ENCODE assay signal across 28 cellular contexts in genomic region chr19:8915997-8916396, GRCh38.
"Had no signal": no experiment of that assay in that cellular context is flagged by ENCODE, and none has a peak within 500 bp of the region (broad histone marks: within the 10 kb centered on the region; RNA-seq: fewer than 3 reads in every experiment).

No MANE protein-coding gene starts in this region.

- H3K9me3 ChIP-seq: ascending aorta had no signal

- H3K36me3 ChIP-seq: ascending aorta had no signal

- ATAC-seq: activated CD8-positive, alpha-beta T cell treated with anti-CD3 and anti-CD28 coated beads for 36 hours; activated naive CD8-positive, alpha-beta T cell treated with anti-CD3 and anti-CD28 coated beads, Interleukin-2, amount 50 U/mL, for 24 hours; activated T-cell treated with anti-CD3 and anti-CD28 coated beads, Interleukin-2, amount 50 U/mL, for 4 hours; activated T-cell treated with anti-CD3 and anti-CD28 coated beads, Interleukin-2, amount 50 U/mL, for 72 hours; activated T-helper 17 cell treated with anti-CD3 and anti-CD28 coated beads, Interleukin-2, amount 50 U/mL, for 72 hours had no signal

- DNase-seq: activated B cell treated with CpG ODN at 0.5 μM for 24 hours; activated CD4-positive, alpha-beta memory T cell treated with anti-CD3 and anti-CD28 coated beads for 36 hours; activated CD4-positive, alpha-beta T cell treated with anti-CD3 and anti-CD28 coated beads for 4 hours; activated CD4-positive, alpha-beta T cell treated with anti-CD3 and anti-CD28 coated beads, Interleukin-2, amount 10 ng/mL, durations not matched to agents 24 days and 14 days; activated CD4-positive, alpha-beta T cell treated with anti-CD3 and anti-CD28 coated beads, Interleukin-2, amount 50 U/mL, for 1 hour; activated CD4-positive, alpha-beta T cell treated with anti-CD3 and anti-CD28 coated beads, Interleukin-2, amount 50 U/mL, for 4 hours; activated CD4-positive, CD25-positive, alpha-beta regulatory T cell treated with anti-CD3 and anti-CD28 coated beads, Interleukin-2, amount 50 U/mL, for 72 hours; activated CD8-positive, alpha-beta memory T cell treated with anti-CD3 and anti-CD28 coated beads, Interleukin-2, amount 50 U/mL, for 4 hours; activated CD8-positive, alpha-beta T cell treated with anti-CD3 and anti-CD28 coated beads for 36 hours; activated effector memory CD4-positive, alpha-beta T cell treated with anti-CD3 and anti-CD28 coated beads, Interleukin-2, amount 50 U/mL, for 16 hours; activated naive CD4-positive, alpha-beta T cell treated with anti-CD3 and anti-CD28 coated beads, Interleukin-2, amount 10 ng/mL, durations not matched to agents 7 days and 5 days; activated naive CD4-positive, alpha-beta T cell treated with Interleukin-2 at 50 U/mL for 16 hours; activated naive CD8-positive, alpha-beta T cell treated with anti-CD3 and anti-CD28 coated beads, Interleukin-2, amount 10 ng/mL, durations not matched to agents 7 days and 5 days; activated naive CD8-positive, alpha-beta T cell treated with anti-CD3 and anti-CD28 coated beads, Interleukin-2, amount 50 U/mL, for 24 hours; activated T-cell treated with anti-CD3 and anti-CD28 coated beads for 4 hours; activated T-cell treated with anti-CD3 and anti-CD28 coated beads, Interleukin-2, amount 50 U/mL, for 1 hour; activated T-cell treated with anti-CD3 and anti-CD28 coated beads, Interleukin-2, amount 50 U/mL, for 4 hours; activated T-cell treated with anti-CD3 and anti-CD28 coated beads, Interleukin-2, amount 50 U/mL, for 72 hours; amygdala; anterior cingulate cortex; central memory CD4-positive, alpha-beta T cell; T-helper 1 cell; T-helper 2 cell; T-helper 9 cell had no signal

- H3K4me1 ChIP-seq: ascending aorta had no signal

- H3K27me3 ChIP-seq: ascending aorta had no signal

- FAIRE-seq: TTC549 had no signal

- H3K4me3 ChIP-seq: ascending aorta had no signal

- H3K27ac ChIP-seq: ascending aorta, VCaP had no signal
